12 cellular contexts compared by ENCODE assay signal in the genomic region with DNA sequence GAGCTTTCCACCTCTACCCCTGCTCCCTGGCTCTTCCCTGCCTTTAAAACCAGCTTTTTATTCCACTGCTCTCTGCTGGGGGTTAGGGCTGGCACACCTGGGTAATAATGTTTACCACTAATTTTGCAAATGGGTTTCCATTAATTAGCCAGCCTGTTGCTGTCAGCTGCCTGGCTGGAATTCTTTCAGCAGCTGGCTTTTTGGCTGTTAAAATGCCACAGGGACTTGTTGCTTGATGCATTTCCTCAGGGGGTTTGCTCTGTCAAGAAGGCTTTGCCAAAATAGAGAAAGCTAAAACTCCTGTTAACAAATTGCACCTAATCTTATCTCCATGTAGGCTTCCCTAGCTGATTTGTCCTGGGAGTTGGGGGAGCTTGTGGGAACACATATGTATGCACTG.
"Had no signal": no experiment of that assay in that cellular context is flagged by ENCODE, and none has a peak within 500 bp of the region (broad histone marks: within the 10 kb centered on the region; RNA-seq: fewer than 3 reads in every experiment).

No MANE protein-coding gene starts in this region.

- H3K9me3 ChIP-seq: colonic mucosa, lower lobe of right lung, testis had no signal

- H3K27me3 ChIP-seq: colonic mucosa, testis had no signal

- H3K36me3 ChIP-seq: colonic mucosa, lower lobe of right lung had no signal

- DNase-seq: activated CD4-positive, alpha-beta T cell treated with anti-CD3 and anti-CD28 coated beads, Interleukin-2, amount 10 ng/mL, durations not matched to agents 24 days and 14 days; activated CD8-positive, alpha-beta T cell treated with anti-CD3 and anti-CD28 coated beads, Interleukin-2, amount 10 ng/mL, durations not matched to agents 7 days and 5 days; activated naive CD4-positive, alpha-beta T cell treated with anti-CD3 and anti-CD28 coated beads, Interleukin-2, amount 10 ng/mL, durations not matched to agents 7 days and 5 days; activated naive CD8-positive, alpha-beta T cell treated with anti-CD3 and anti-CD28 coated beads, Interleukin-2, amount 50 U/mL, for 24 hours; activated T-cell treated with anti-CD3 and anti-CD28 coated beads, Interleukin-2, amount 50 U/mL, for 24 hours; anterior cingulate cortex; colonic mucosa; lower lobe of right lung; natural killer cell; stimulated activated CD4-positive, alpha-beta T cell treated with anti-CD3 and anti-CD28 coated beads, Interleukin-4, amount 100 ng/mL, for 4 hours; testis had no signal

- H3K4me3 ChIP-seq: colonic mucosa, lower lobe of right lung, testis had no signal

- H3K4me1 ChIP-seq: colonic mucosa, lower lobe of right lung, parathyroid adenoma, testis had no signal

- H3K27ac ChIP-seq: colonic mucosa, lower lobe of right lung, parathyroid adenoma, testis had no signal
